ENCODE assay signal across 9 cellular contexts in genomic region chr2:187554704-187555082, GRCh38. TPM values are rescaled to one million over a fixed set of nuclear protein-coding genes. Genes with fewer than 3 reads are reported as not detected.
A peak's percentile ranks its signal among the peaks of the same experiment; 100 is the strongest.
DNase-seq lines count a peak whose midpoint lies in the region; FAIRE-seq and TF ChIP-seq lines count a peak whose summit lies in the region.
"Had no signal": no experiment of that assay in that cellular context is flagged by ENCODE, and none has a peak within 500 bp of the region (broad histone marks: within the 10 kb centered on the region; RNA-seq: fewer than 3 reads in every experiment).

No MANE protein-coding gene starts in this region.

- TF ChIP-seq CTCF in left ventricle myocardium inferior (IDR thresholded peaks at IDR 0.05; ENCODE audit: borderline replicate concordance) (no peak), endodermal cell (conservative IDR thresholded peaks at IDR 0.05) (no peak), nephron progenitor cell (IDR thresholded peaks at IDR 0.05) (no peak), uterus (IDR thresholded peaks at IDR 0.05) (no peak)

- peaks cover 15% of the 10 kb centered on the region for H3K4me1 ChIP-seq in left ventricle myocardium inferior
- peaks cover 10% of the 10 kb centered on the region for H3K4me1 ChIP-seq in endodermal cell (ENCODE audit: control insufficient read depth, insufficient read depth, low read length)
- H3K4me1 ChIP-seq in uterus = no peaks in the 10 kb centered on the region

- H3K4me1 Mint-ChIP-seq in endodermal cell (peaks cover 28% of the 10 kb centered on the region), nephron progenitor cell (peaks cover 15% of the 10 kb centered on the region)

- TF ChIP-seq POLR2A in uterus (IDR thresholded peaks at IDR 0.05) = no peak

- H3K4me3 Mint-ChIP-seq in endodermal cell (no peak overlapping the region), nephron progenitor cell (peak overlapping the region; percentile 75)

- peaks cover 32% of the 10 kb centered on the region for H3K36me3 Mint-ChIP-seq in endodermal cell (ENCODE audit: low read depth)
- H3K36me3 Mint-ChIP-seq in nephron progenitor cell (ENCODE audit: low read depth) = peaks cover 4% of the 10 kb centered on the region

- peaks cover 17% of the 10 kb centered on the region for H3K9me3 Mint-ChIP-seq in endodermal cell
- peaks cover 14% of the 10 kb centered on the region for H3K9me3 Mint-ChIP-seq in nephron progenitor cell

- H3K4me3 ChIP-seq in left ventricle myocardium inferior (peak overlapping the region; percentile 66), endodermal cell (ENCODE audit: low read length) (no peak overlapping the region), uterus (peak overlapping the region; percentile 25 to 47)

- no peaks in the 10 kb centered on the region for H3K27me3 ChIP-seq in left ventricle myocardium inferior (ENCODE audit: low read depth)
- no peaks in the 10 kb centered on the region for H3K27me3 ChIP-seq in endodermal cell (ENCODE audit: control insufficient read depth, insufficient read depth, low read length, poor library complexity, severe bottlenecking)
- no peaks in the 10 kb centered on the region for H3K27me3 ChIP-seq in uterus

- no peak for DNase-seq in left ventricle myocardium inferior
- DNase-seq in cardiac septum (ENCODE audit: low spot score) = no peak
- no peak for DNase-seq in endodermal cell
- no peak for DNase-seq in nephron progenitor cell
- DNase-seq in uterus = no peak
- no peak for DNase-seq in GM19239 (ENCODE audit: insufficient read length, low spot score)
- DNase-seq in H4 (ENCODE audit: low spot score) = no peak
- no peak for DNase-seq in activated CD4-positive, alpha-beta T cell treated with anti-CD3 and anti-CD28 coated beads, Interleukin-2, amount 50 U/mL, for 48 hours
- DNase-seq: NCI-H187 had no signal

- H3K36me3 ChIP-seq in left ventricle myocardium inferior = no peaks in the 10 kb centered on the region
- no peaks in the 10 kb centered on the region for H3K36me3 ChIP-seq in endodermal cell (ENCODE audit: control insufficient read depth, insufficient read depth, low read length)
- H3K36me3 ChIP-seq in uterus = no peaks in the 10 kb centered on the region

- H3K27me3 Mint-ChIP-seq in endodermal cell (ENCODE audit: insufficient read depth) (no peaks in the 10 kb centered on the region), nephron progenitor cell (ENCODE audit: low read depth, poor library complexity) (peaks cover 2% of the 10 kb centered on the region)

- H3K27ac Mint-ChIP-seq in endodermal cell (peak overlapping the region; percentile 84), nephron progenitor cell (no peak overlapping the region)

- intact Hi-C loops in left ventricle myocardium inferior (cut with micrococcal nuclease) (no loop called here), cardiac septum (cut with DNase I) (no loop called here), uterus (cut with DNase I; ENCODE audit: low total_unique reads) (no loop called here)

- no peak overlapping the region for H3K9ac ChIP-seq in endodermal cell (ENCODE audit: extremely low read depth, low read length, poor library complexity, severe bottlenecking)

- 92 to 100% methylated on average over 1 to 2 of the region's 2 CpGs for WGBS in endodermal cell (ENCODE audit: insufficient coverage in 1 of 2, insufficient read length in 1 of 2), 2 experiments

- H3K9me3 ChIP-seq in left ventricle myocardium inferior (replicated peaks) (no peaks in the 10 kb centered on the region), endodermal cell (ENCODE audit: control insufficient read depth, low read length) (peaks cover 5% of the 10 kb centered on the region), uterus (no peaks in the 10 kb centered on the region)

- FAIRE-seq in GM19239 (lab: Jason Lieb, UNC) = no peak

- H3K27ac ChIP-seq in left ventricle myocardium inferior (replicated peaks) (peak overlapping the region; percentile 80), endodermal cell (ENCODE audit: low read depth, low read length) (no peak overlapping the region), uterus (peak overlapping the region; percentile 69 to 73)

RNA-seq across cellular contexts. Expression of gene TFPI, which starts 0.5 kb away (rescaled TPM):
- 19.0 TPM for total RNA-seq in left ventricle myocardium inferior
- total RNA-seq in cardiac septum = 22.3 TPM
- 10 to 100 TPM; 33.0 to 34.3 TPM for total RNA-seq in endodermal cell
- polyA plus RNA-seq in endodermal cell (2013, experiment 1 of 2) = 36.1 TPM
- 41.4 TPM for polyA plus RNA-seq in endodermal cell (2013, experiment 2 of 2)
- 100 to 1,000 TPM in 1 of 4 donors, 10 to 100 TPM in 3; 88.5 to 135 (median 99.2) TPM for total RNA-seq in uterus
- 61.7 and 90.7 TPM in 2 replicates for total RNA-seq in H4 (2014; rRNA removed; shearing (Covaris generic))
